In the genomic region with DNA sequence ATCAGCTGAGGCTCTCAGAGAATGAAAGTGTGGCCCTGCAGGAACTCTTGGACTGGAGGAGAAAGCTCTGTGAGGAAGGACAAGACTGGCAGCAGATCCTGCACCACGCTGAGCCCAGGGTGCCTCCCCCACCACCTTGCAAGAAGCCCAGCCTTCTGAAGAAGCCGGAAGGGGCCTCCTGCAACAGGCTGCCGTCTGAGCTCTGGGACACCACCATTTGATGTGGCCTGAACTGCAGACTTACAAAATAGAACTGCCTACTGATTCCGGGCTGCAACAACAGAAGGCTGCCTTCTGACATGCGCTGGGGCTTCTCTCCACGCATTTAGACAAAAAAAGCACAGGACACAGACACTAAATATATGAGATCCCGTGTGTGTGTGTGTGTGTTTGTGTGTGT, we compare ENCODE assay signal across 16 cellular contexts.
A peak's percentile ranks its signal among the peaks of the same experiment; 100 is the strongest.
DNase-seq lines count a peak whose midpoint lies in the region; ATAC-seq and TF ChIP-seq lines count a peak whose summit lies in the region.
"Had no signal": no experiment of that assay in that cellular context is flagged by ENCODE, and none has a peak within 500 bp of the region (broad histone marks: within the 10 kb centered on the region; RNA-seq: fewer than 3 reads in every experiment).

No MANE protein-coding gene starts in this region.

- H3K4me2 ChIP-seq in BLaER1 treated with 17β-estradiol and CSF1 and Interleukin-3, amounts not matched to agents 10 nM and 100 nM, result peak overlapping the region in 7 of 11 experiments; percentile 15 to 55 (median 27); a peak in 10 of 22 replicates
- H3K4me2 ChIP-seq in DND-41 (ENCODE audit: insufficient read depth, low read length) (peak overlapping the region; percentile 35; the same call in 1 of the 2 replicates), neural progenitor cell (no peak overlapping the region)
- H3K4me2 ChIP-seq: A549 had no signal

- H3K9ac ChIP-seq in BLaER1 treated with 17β-estradiol and CSF1 and Interleukin-3, amounts not matched to agents 10 nM and 100 nM, result no peak overlapping the region
- no peak overlapping the region; the same call in 1 of the 2 replicates for H3K9ac ChIP-seq in DND-41 (ENCODE audit: low read depth, low read length)
- no peak overlapping the region for H3K9ac ChIP-seq in neural progenitor cell

- H2AFZ ChIP-seq in DND-41 (ENCODE audit: low read depth, low read length) (no peak overlapping the region), neural progenitor cell (replicated peaks) (peak overlapping the region; percentile 50)

- H3K4me3 Mint-ChIP-seq in neural progenitor cell, result no peak overlapping the region
- H3K4me3 Mint-ChIP-seq: CD4-positive, alpha-beta T cell had no signal

- peaks cover 0 to 16% (median 7%) of the 10 kb centered on the region in 10 experiments; a peak in 9 of 20 replicates for H3K4me1 ChIP-seq in BLaER1 treated with 17β-estradiol and CSF1 and Interleukin-3, amounts not matched to agents 10 nM and 100 nM
- H3K4me1 ChIP-seq in DND-41 (ENCODE audit: insufficient read depth, low read length) (peaks cover 16% of the 10 kb centered on the region), neural progenitor cell (peaks cover 19% of the 10 kb centered on the region), tibial artery (peaks cover 0 to 8% (median 0%) of the 10 kb centered on the region in 4 donors)

- peak overlapping the region; percentile 24 for H3K27ac Mint-ChIP-seq in neural progenitor cell
- H3K27ac Mint-ChIP-seq: CD4-positive, alpha-beta T cell had no signal

- H3K9me3 Mint-ChIP-seq in neural progenitor cell, result peaks cover 2% of the 10 kb centered on the region
- H3K9me3 Mint-ChIP-seq: CD4-positive, alpha-beta T cell had no signal

- H3K9me3 ChIP-seq in BLaER1 treated with 17β-estradiol and CSF1 and Interleukin-3, amounts not matched to agents 10 nM and 100 nM (replicated peaks in 1 of 11), result 0 out of 22 replicates have a peak, but pooled peaks cover 0 to 6% (median 0%) of the 10 kb centered on the region in 11 experiments
- H3K9me3 ChIP-seq in DND-41 (ENCODE audit: insufficient read depth, low read length, severe bottlenecking), result no peaks in the 10 kb centered on the region
- no peaks in the 10 kb centered on the region for H3K9me3 ChIP-seq in neural progenitor cell (ENCODE audit: low read depth)
- H3K9me3 ChIP-seq in tibial artery, result no peaks in the 10 kb centered on the region
- H3K9me3 ChIP-seq: A549 had no signal

- H3K79me2 ChIP-seq in DND-41 (ENCODE audit: insufficient read depth, low read length) (no peaks in the 10 kb centered on the region), neural progenitor cell (ENCODE audit: low read depth) (no peaks in the 10 kb centered on the region)

- H3K27me3 Mint-ChIP-seq in neural progenitor cell (ENCODE audit: insufficient read depth, low read depth), result no peaks in the 10 kb centered on the region

- H3F3A ChIP-seq in neural progenitor cell (ENCODE audit: low read depth), result no peaks in the 10 kb centered on the region

- intact Hi-C loops in tibial artery (cut with DNase I; ENCODE audit: low total_unique reads), result no loop called here

- DNase-seq in DND-41 (peak; percentile 66), NB4 (ENCODE audit: low read depth) (peak; percentile 24), neural progenitor cell (ENCODE audit: low spot score) (no peak), NCI-H510A treated with DMSO at 0.1 percent for 48 hours (lab: John Stamatoyannopoulos, UW) (no peak), tibial artery (no peak)
- DNase-seq: AML-193; C1 segment of cervical spinal cord; CD4-positive, alpha-beta T cell; DMS79; EL; KBM-7 had no signal

- peaks cover 4% of the 10 kb centered on the region for H3K36me3 Mint-ChIP-seq in neural progenitor cell

- H3K36me3 ChIP-seq in BLaER1 treated with 17β-estradiol and CSF1 and Interleukin-3, amounts not matched to agents 10 nM and 100 nM, result no peaks in the 10 kb centered on the region
- H3K36me3 ChIP-seq in DND-41 (ENCODE audit: insufficient read depth, low read length) (no peaks in the 10 kb centered on the region), neural progenitor cell (no peaks in the 10 kb centered on the region), tibial artery (no peaks in the 10 kb centered on the region)

- no peak for TF ChIP-seq POLR2A in NB4 (IDR thresholded peaks at IDR 0.05; ENCODE audit: extremely low read depth, insufficient read length)

- no peaks in the 10 kb centered on the region for H4K20me1 ChIP-seq in BLaER1 treated with 17β-estradiol and CSF1 and Interleukin-3, amounts not matched to agents 10 nM and 100 nM
- H4K20me1 ChIP-seq in DND-41 (ENCODE audit: insufficient read depth, low read length), result no peaks in the 10 kb centered on the region
- H4K20me1 ChIP-seq in neural progenitor cell (ENCODE audit: low read depth), result no peaks in the 10 kb centered on the region

- TF ChIP-seq CTCF in DND-41 (IDR thresholded peaks at IDR 0.05; ENCODE audit: borderline replicate concordance, extremely low read depth, low read length, poor library complexity, severe bottlenecking) (no peak), NB4 (IDR thresholded peaks at IDR 0.05; ENCODE audit: low read depth, low read length) (no peak), neural progenitor cell (IDR thresholded peaks at IDR 0.05) (no peak), tibial artery (IDR thresholded peaks at IDR 0.05) (no peak)

- H3K27me3 ChIP-seq in BLaER1 treated with 17β-estradiol and CSF1 and Interleukin-3, amounts not matched to agents 10 nM and 100 nM, result no peaks in the 10 kb centered on the region
- no peaks in the 10 kb centered on the region for H3K27me3 ChIP-seq in DND-41 (ENCODE audit: insufficient read depth, low read length, poor library complexity)
- no peaks in the 10 kb centered on the region for H3K27me3 ChIP-seq in neural progenitor cell
- no peaks in the 10 kb centered on the region for H3K27me3 ChIP-seq in tibial artery

- H3K27ac ChIP-seq in BLaER1 treated with 17β-estradiol and CSF1 and Interleukin-3, amounts not matched to agents 10 nM and 100 nM, result no peak overlapping the region
- no peak overlapping the region for H3K27ac ChIP-seq in DND-41 (ENCODE audit: low read length)
- H3K27ac ChIP-seq in neural progenitor cell, result no peak overlapping the region
- no peak overlapping the region for H3K27ac ChIP-seq in tibial artery
- H3K27ac ChIP-seq: A549, HL-60 had no signal

- H3K4me1 Mint-ChIP-seq in neural progenitor cell, result peaks cover 27% of the 10 kb centered on the region

- no peak overlapping the region for H3K4me3 ChIP-seq in BLaER1 treated with 17β-estradiol and CSF1 and Interleukin-3, amounts not matched to agents 10 nM and 100 nM
- H3K4me3 ChIP-seq in DND-41 (ENCODE audit: low read depth in 1 of 2, low read length in 2 of 2) (no peak overlapping the region), NB4 (ENCODE audit: low read depth, low read length) (no peak overlapping the region), neural progenitor cell (no peak overlapping the region), tibial artery (no peak overlapping the region)
- H3K4me3 ChIP-seq: A549 had no signal

- peak; percentile 96 for ATAC-seq in DND-41 (ENCODE audit: insufficient read depth, low read depth)
- no peak for ATAC-seq in HG02623 (IDR thresholded peaks at IDR 0.05; ENCODE audit: unreplicated experiment)
- ATAC-seq: A549, HCT116 had no signal

Comparison
In these comparisons a context has a peak if more than half of its experiments do, and no peak if none do; other contexts are left out.
1. DNase-seq: peak in DND-41 (single experiment) and NB4 (single experiment); none in neural progenitor cell (single experiment), NCI-H510A treated with DMSO at 0.1 percent for 48 hours (single experiment) and tibial artery (0 of 2).